ENCODE assay signal across 1 cellular context in the genomic region with DNA sequence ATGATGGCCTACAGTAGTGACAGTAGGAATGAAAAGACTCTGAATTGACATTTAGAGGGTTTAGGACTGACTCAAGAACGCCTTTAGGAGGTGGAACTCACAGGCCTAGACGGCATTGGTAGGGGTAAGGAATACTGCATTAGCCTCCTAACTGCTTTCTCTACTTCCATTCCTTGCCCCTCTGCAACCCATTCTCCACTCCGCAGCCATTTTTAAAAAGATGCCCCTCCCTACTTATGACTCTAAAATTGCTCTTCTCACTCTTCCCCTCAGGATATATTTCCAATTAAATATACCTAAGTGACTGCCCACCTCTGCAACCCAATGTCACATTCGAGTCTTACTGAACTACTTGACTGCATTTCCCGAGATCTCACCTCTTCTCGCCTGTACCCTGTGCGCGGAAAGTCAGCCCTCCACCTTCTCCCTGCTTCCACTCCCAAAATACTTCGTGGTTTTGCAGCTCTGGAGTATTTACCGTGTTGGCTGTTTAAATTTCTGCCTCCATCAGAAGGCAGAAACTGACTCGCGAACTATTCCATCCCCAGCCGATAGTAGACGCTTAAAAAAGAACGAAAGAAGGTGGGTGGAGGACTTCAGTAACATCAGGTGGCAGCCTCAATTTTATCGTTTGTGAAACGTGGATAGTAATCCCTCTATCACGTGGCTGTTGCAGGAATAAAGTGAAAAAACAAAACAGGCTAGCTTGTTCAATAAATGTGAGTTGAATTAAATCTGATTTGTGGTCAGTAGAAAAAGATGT.
TF ChIP-seq lines count a peak whose summit lies in the region.

No MANE protein-coding gene starts in this region.

TF ChIP-seq in GM12878, 131 proteins besides CTCF, POLR2A, EP300 and RAD21:
- TF ChIP-seq NFIC (IDR thresholded peaks at IDR 0.05; ENCODE audit: low read depth, low read length) (no peak), MXI1 (IDR thresholded peaks at IDR 0.05; ENCODE audit: low read depth, low read length) (peak; percentile 65; the same call in 1 of the 2 replicates), TAF1 (IDR thresholded peaks at IDR 0.05; ENCODE audit: borderline replicate concordance, low read depth, low read length) (0 out of 2 replicates have a peak, but pooled peaks have one; percentile 17), ZNF24 (IDR thresholded peaks at IDR 0.05) (no peak), BMI1 (IDR thresholded peaks at IDR 0.05; ENCODE audit: borderline replicate concordance) (no peak), BHLHE40 (IDR thresholded peaks at IDR 0.05; ENCODE audit: borderline replicate concordance in 1 of 2, low read depth in 2 of 2, low read length in 1 of 2) (0 out of 4 replicates have a peak, but pooled peaks of 1 of the 2 experiments have one; percentile 15), RELB (IDR thresholded peaks at IDR 0.05; ENCODE audit: low read depth) (no peak), POLR2AphosphoS2 (IDR thresholded peaks at IDR 0.05; ENCODE audit: low read depth, low read length) (no peak), CEBPB (IDR thresholded peaks at IDR 0.05; ENCODE audit: borderline replicate concordance in 1 of 2, low read depth in 2 of 2, low read length in 2 of 2) (no peak), CBX3 (IDR thresholded peaks at IDR 0.05; ENCODE audit: borderline replicate concordance, low read depth) (no peak), CBFB (IDR thresholded peaks at IDR 0.05; ENCODE audit: low read depth) (no peak), YY1 (IDR thresholded peaks at IDR 0.05; ENCODE audit: low read depth, low read length) (peak; percentile 63), NBN (IDR thresholded peaks at IDR 0.05) (no peak), ETV6 (conservative IDR thresholded peaks at IDR 0.05 in 1 of 2, IDR thresholded peaks at IDR 0.05 in 1 of 2; ENCODE audit: borderline replicate concordance in 1 of 2, low read depth in 1 of 2) (no peak), MTA2 (IDR thresholded peaks at IDR 0.05; ENCODE audit: low read depth) (no peak), ATF2 (IDR thresholded peaks at IDR 0.05; ENCODE audit: low read length) (0 out of 2 replicates have a peak, but pooled peaks have one; percentile 10)
